Comparison of ENCODE assay signal across 9 cellular contexts in genomic region chr2:134136702-134137101, GRCh38.
A peak's percentile ranks its signal among the peaks of the same experiment; 100 is the strongest.
DNase-seq lines count a peak whose midpoint lies in the region; ATAC-seq and TF ChIP-seq lines count a peak whose summit lies in the region.
"Had no signal": no experiment of that assay in that cellular context is flagged by ENCODE, and none has a peak within 500 bp of the region (broad histone marks: within the 10 kb centered on the region; RNA-seq: fewer than 3 reads in every experiment).

No MANE protein-coding gene starts in this region.

- no peak for ATAC-seq in GM23338
- peak; percentile 28 for ATAC-seq in foreskin keratinocyte
- no peak for ATAC-seq in HG02642 (IDR thresholded peaks at IDR 0.05; ENCODE audit: poor library complexity, unreplicated experiment)
- ATAC-seq in activated CD8-positive, alpha-beta memory T cell treated with anti-CD3 and anti-CD28 coated beads, Interleukin-2, amount 10 ng/mL, durations not matched to agents 7 days and 5 days: no peak

- peaks cover 2% of the 10 kb centered on the region; the same call in 2 of the 3 replicates for H3K36me3 Mint-ChIP-seq in GM23338 (ENCODE audit: low read depth)
- peaks cover 10% of the 10 kb centered on the region for H3K36me3 Mint-ChIP-seq in activated CD8-positive, alpha-beta memory T cell treated with anti-CD3 and anti-CD28 coated beads, Interleukin-2, amount 10 ng/mL, durations not matched to agents 7 days and 5 days

- H3K27me3 ChIP-seq in GM23338 (ENCODE audit: insufficient read depth) (no peaks in the 10 kb centered on the region), foreskin keratinocyte (no peaks in the 10 kb centered on the region)

- H3K4me1 ChIP-seq in GM23338 (ENCODE audit: insufficient read depth): peaks cover 46% of the 10 kb centered on the region
- peaks cover 21% of the 10 kb centered on the region for H3K4me1 ChIP-seq in foreskin keratinocyte

- no peaks in the 10 kb centered on the region for H4K20me1 ChIP-seq in GM23338 (replicated peaks; ENCODE audit: insufficient read depth)

- H3K27ac Mint-ChIP-seq in GM23338: no peak overlapping the region
- H3K27ac Mint-ChIP-seq in activated CD8-positive, alpha-beta memory T cell treated with anti-CD3 and anti-CD28 coated beads, Interleukin-2, amount 10 ng/mL, durations not matched to agents 7 days and 5 days: no peak overlapping the region

- no peak for DNase-seq in GM23338 (ENCODE audit: low spot score)
- DNase-seq in SK-N-MC (ENCODE audit: low read depth, low spot score): no peak
- no peak for DNase-seq in foreskin keratinocyte
- no peak for DNase-seq in NCI-H2107 (lab: John Stamatoyannopoulos, UW)
- DNase-seq in activated CD8-positive, alpha-beta memory T cell treated with anti-CD3 and anti-CD28 coated beads, Interleukin-2, amount 10 ng/mL, durations not matched to agents 7 days and 5 days: no peak
- no peak for DNase-seq in NCI-H82 (lab: John Stamatoyannopoulos, UW)
- DNase-seq: stimulated activated CD8-positive, alpha-beta memory T cell treated with anti-CD3 and anti-CD28 coated beads, Interleukin-4, amount 100 ng/mL, for 48 hours had no signal

- no peak overlapping the region for H2AFZ ChIP-seq in GM23338

- H3K27ac ChIP-seq in GM23338 (ENCODE audit: low read depth): no peak overlapping the region
- H3K27ac ChIP-seq in SK-N-MC: no peak overlapping the region
- peak overlapping the region; percentile 9 for H3K27ac ChIP-seq in foreskin keratinocyte
- H3K27ac ChIP-seq in skin epidermis: peak overlapping the region in 11 of 21 experiments; percentile 1 to 73 (median 52)

- H3K79me2 ChIP-seq in GM23338 (replicated peaks; ENCODE audit: insufficient read depth): peaks cover 68% of the 10 kb centered on the region

- TF ChIP-seq CTCF in GM23338 (conservative IDR thresholded peaks at IDR 0.05; ENCODE audit: low read depth in 2 of 2) (no peak), foreskin keratinocyte (conservative IDR thresholded peaks at IDR 0.05) (no peak)

- peaks cover 73% of the 10 kb centered on the region for H3K4me1 Mint-ChIP-seq in GM23338
- H3K4me1 Mint-ChIP-seq in activated CD8-positive, alpha-beta memory T cell treated with anti-CD3 and anti-CD28 coated beads, Interleukin-2, amount 10 ng/mL, durations not matched to agents 7 days and 5 days: peaks cover 27% of the 10 kb centered on the region

- CTCF ChIA-PET in activated CD8-positive, alpha-beta memory T cell treated with anti-CD3 and anti-CD28 coated beads, Interleukin-2, amount 10 ng/mL, durations not matched to agents 7 days and 5 days (lab: Charles Lee): interaction anchor here (1.9 kb wide), 1 partner anchor 69 kb away, joined by 4 read pairs; no protein-coding TSS in a partner anchor

- H3K9me3 Mint-ChIP-seq in GM23338: no peaks in the 10 kb centered on the region; the same call in 2 of the 3 replicates
- no peaks in the 10 kb centered on the region for H3K9me3 Mint-ChIP-seq in activated CD8-positive, alpha-beta memory T cell treated with anti-CD3 and anti-CD28 coated beads, Interleukin-2, amount 10 ng/mL, durations not matched to agents 7 days and 5 days (ENCODE audit: low read depth)

- H3K36me3 ChIP-seq in GM23338 (ENCODE audit: insufficient read depth): no peaks in the 10 kb centered on the region
- H3K36me3 ChIP-seq in SK-N-MC (ENCODE audit: insufficient read depth, low read length): no peaks in the 10 kb centered on the region

- no peaks in the 10 kb centered on the region for H3K9me3 ChIP-seq in SK-N-MC (ENCODE audit: low read depth, low read length)

- no peak overlapping the region for H3K9ac ChIP-seq in SK-N-MC (ENCODE audit: insufficient read length)

- H3F3A ChIP-seq in GM23338 (replicated peaks; ENCODE audit: low read depth): no peaks in the 10 kb centered on the region

- peaks cover 2% of the 10 kb centered on the region for H3K27me3 Mint-ChIP-seq in GM23338 (ENCODE audit: insufficient read depth, low read depth, poor library complexity)
- no peaks in the 10 kb centered on the region for H3K27me3 Mint-ChIP-seq in activated CD8-positive, alpha-beta memory T cell treated with anti-CD3 and anti-CD28 coated beads, Interleukin-2, amount 10 ng/mL, durations not matched to agents 7 days and 5 days

- H3K4me3 ChIP-seq in GM23338 (no peak overlapping the region), SK-N-MC (peak overlapping the region; percentile 57), skin epidermis (peak overlapping the region in 1 of 7 experiments; percentile 8)

- H3K4me3 Mint-ChIP-seq in GM23338: no peak overlapping the region
- H3K4me3 Mint-ChIP-seq in activated CD8-positive, alpha-beta memory T cell treated with anti-CD3 and anti-CD28 coated beads, Interleukin-2, amount 10 ng/mL, durations not matched to agents 7 days and 5 days: no peak overlapping the region

- H3K4me2 ChIP-seq in GM23338: 0 out of 2 replicates have a peak overlapping the region, but pooled peaks have one; percentile 38

- H3K9me2 ChIP-seq in GM23338 (ENCODE audit: insufficient read depth): no peaks in the 10 kb centered on the region

TF ChIP-seq in GM23338, 12 proteins besides CTCF, POLR2A, EP300 and RAD21 (continues in another document):
- TF ChIP-seq POLR2AphosphoS5 (IDR thresholded peaks at IDR 0.05; ENCODE audit: low read depth): no peak
- TF ChIP-seq ZNF331 (CRISPR knock-in tag; IDR thresholded peaks at IDR 0.05; ENCODE audit: low read depth): no peak
- no peak for TF ChIP-seq EZH2 (IDR thresholded peaks at IDR 0.05; ENCODE audit: low read depth, unreplicated experiment)
- no peak for TF ChIP-seq STAT1 (IDR thresholded peaks at IDR 0.05; ENCODE audit: unreplicated experiment)
- no peak for TF ChIP-seq ZNF114 (CRISPR knock-in tag; IDR thresholded peaks at IDR 0.05)
- TF ChIP-seq JUNB (IDR thresholded peaks at IDR 0.05; ENCODE audit: unreplicated experiment): no peak
- no peak for TF ChIP-seq ETS1 (IDR thresholded peaks at IDR 0.05)
- TF ChIP-seq, protein P1, sequence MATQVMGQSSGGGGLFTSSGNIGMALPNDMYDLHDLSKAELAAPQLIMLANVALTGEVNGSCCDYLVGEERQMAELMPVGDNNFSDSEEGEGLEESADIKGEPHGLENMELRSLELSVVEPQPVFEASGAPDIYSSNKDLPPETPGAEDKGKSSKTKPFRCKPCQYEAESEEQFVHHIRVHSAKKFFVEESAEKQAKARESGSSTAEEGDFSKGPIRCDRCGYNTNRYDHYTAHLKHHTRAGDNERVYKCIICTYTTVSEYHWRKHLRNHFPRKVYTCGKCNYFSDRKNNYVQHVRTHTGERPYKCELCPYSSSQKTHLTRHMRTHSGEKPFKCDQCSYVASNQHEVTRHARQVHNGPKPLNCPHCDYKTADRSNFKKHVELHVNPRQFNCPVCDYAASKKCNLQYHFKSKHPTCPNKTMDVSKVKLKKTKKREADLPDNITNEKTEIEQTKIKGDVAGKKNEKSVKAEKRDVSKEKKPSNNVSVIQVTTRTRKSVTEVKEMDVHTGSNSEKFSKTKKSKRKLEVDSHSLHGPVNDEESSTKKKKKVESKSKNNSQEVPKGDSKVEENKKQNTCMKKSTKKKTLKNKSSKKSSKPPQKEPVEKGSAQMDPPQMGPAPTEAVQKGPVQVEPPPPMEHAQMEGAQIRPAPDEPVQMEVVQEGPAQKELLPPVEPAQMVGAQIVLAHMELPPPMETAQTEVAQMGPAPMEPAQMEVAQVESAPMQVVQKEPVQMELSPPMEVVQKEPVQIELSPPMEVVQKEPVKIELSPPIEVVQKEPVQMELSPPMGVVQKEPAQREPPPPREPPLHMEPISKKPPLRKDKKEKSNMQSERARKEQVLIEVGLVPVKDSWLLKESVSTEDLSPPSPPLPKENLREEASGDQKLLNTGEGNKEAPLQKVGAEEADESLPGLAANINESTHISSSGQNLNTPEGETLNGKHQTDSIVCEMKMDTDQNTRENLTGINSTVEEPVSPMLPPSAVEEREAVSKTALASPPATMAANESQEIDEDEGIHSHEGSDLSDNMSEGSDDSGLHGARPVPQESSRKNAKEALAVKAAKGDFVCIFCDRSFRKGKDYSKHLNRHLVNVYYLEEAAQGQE (IDR thresholded peaks at IDR 0.05; ENCODE audit: unreplicated experiment): no peak

Comparison
In these comparisons a context has a peak if more than half of its experiments do, and no peak if none do; other contexts are left out.
1. H3K27ac ChIP-seq: peak in foreskin keratinocyte (single experiment) and skin epidermis (11 of 21); none in GM23338 (single experiment) and SK-N-MC (single experiment).